ENCODE assay signal across 14 cellular contexts in genomic region chr6:83518946-83519489, GRCh38. TPM values are rescaled to one million over a fixed set of nuclear protein-coding genes. Genes with fewer than 3 reads are reported as not detected.
A peak's percentile ranks its signal among the peaks of the same experiment; 100 is the strongest.
DNase-seq lines count a peak whose midpoint lies in the region; ATAC-seq and TF ChIP-seq lines count a peak whose summit lies in the region.
"Had no signal": no experiment of that assay in that cellular context is flagged by ENCODE, and none has a peak within 500 bp of the region (broad histone marks: within the 10 kb centered on the region; RNA-seq: fewer than 3 reads in every experiment).

No MANE protein-coding gene starts in this region.

- no peak overlapping the region for H3K4me3 ChIP-seq in GM23338
- H3K4me3 ChIP-seq in RWPE2 (ENCODE audit: severe bottlenecking): no peak overlapping the region
- H3K4me3 ChIP-seq in foreskin fibroblast (ENCODE audit: low read depth in 1 of 2, low read length in 2 of 2): no peak overlapping the region

- H3F3A ChIP-seq in GM23338 (replicated peaks; ENCODE audit: low read depth): no peaks in the 10 kb centered on the region

- H3K36me3 ChIP-seq in GM23338 (ENCODE audit: insufficient read depth): no peaks in the 10 kb centered on the region
- H3K36me3 ChIP-seq in RWPE2 (ENCODE audit: low read depth): no peaks in the 10 kb centered on the region

- TF ChIP-seq CTCF in GM23338 (conservative IDR thresholded peaks at IDR 0.05; ENCODE audit: low read depth in 2 of 2) (peak; percentile 47 to 59), RWPE2 (IDR thresholded peaks at IDR 0.05; ENCODE audit: poor library complexity, severe bottlenecking) (peak; percentile 43), foreskin fibroblast (IDR thresholded peaks at IDR 0.05; ENCODE audit: low read depth, low read length) (peak; percentile 37)

- H3K36me3 Mint-ChIP-seq in GM23338 (ENCODE audit: low read depth): no peaks in the 10 kb centered on the region; the same call in 2 of the 3 replicates

- H3K9me3 Mint-ChIP-seq in GM23338: no peaks in the 10 kb centered on the region
- H3K9me3 Mint-ChIP-seq: activated T-cell treated with anti-CD3 and anti-CD28 coated beads, Interleukin-2, amount 50 U/mL, for 4 hours; T-helper 1 cell treated with Interleukin-12 subunit alpha and Interleukin-12 subunit beta and Interleukin-4 antibody, amounts not matched to agents 30 μg/mL and 1 μg/mL, for 36 hours had no signal

- H3K4me2 ChIP-seq in GM23338: no peak overlapping the region

- H3K9me2 ChIP-seq in GM23338 (ENCODE audit: insufficient read depth): no peaks in the 10 kb centered on the region

- H3K4me1 ChIP-seq in GM23338 (ENCODE audit: insufficient read depth): peaks cover 11% of the 10 kb centered on the region
- no peaks in the 10 kb centered on the region for H3K4me1 ChIP-seq in RWPE2 (ENCODE audit: insufficient read depth, poor library complexity, severe bottlenecking)

- peaks cover 5% of the 10 kb centered on the region for H3K27me3 Mint-ChIP-seq in GM23338 (ENCODE audit: insufficient read depth, low read depth, poor library complexity)

- DNase-seq in AG08396 (ENCODE audit: low spot score) (peak; percentile 35), GM23338 (ENCODE audit: low spot score) (peak; percentile 23), RWPE2 (ENCODE audit: low spot score) (no peak), foreskin fibroblast (peak; percentile 55 to 76), NCI-H345 (lab: John Stamatoyannopoulos, UW) (no peak)
- DNase-seq in stimulated activated naive CD8-positive, alpha-beta T cell treated with anti-CD3 and anti-CD28 coated beads, Interleukin-15, Interleukin-2, amounts not matched to agents 100 U/mL and 50 U/mL, for 24 hours: no peak
- no peak for DNase-seq in NK-92 treated with Interleukin-12 subunit alpha and Interleukin-12 subunit beta, amount 100 ng/mL, for 24 hours (lab: John Stamatoyannopoulos, UW)
- DNase-seq: activated T-cell treated with anti-CD3 and anti-CD28 coated beads, Interleukin-2, amount 50 U/mL, for 4 hours; DMS79; left cardiac atrium; NCI-H2029 treated with DMSO at 0.1 percent for 48 hours; stimulated activated naive CD4-positive, alpha-beta T cell had no signal

- no peak overlapping the region for H2AFZ ChIP-seq in GM23338

- H3K9me3 ChIP-seq in RWPE2 (ENCODE audit: severe bottlenecking): no peaks in the 10 kb centered on the region

- no peaks in the 10 kb centered on the region for H3K79me2 ChIP-seq in GM23338 (replicated peaks; ENCODE audit: insufficient read depth)

- no peaks in the 10 kb centered on the region for H4K20me1 ChIP-seq in GM23338 (replicated peaks; ENCODE audit: insufficient read depth)

- H3K4me3 Mint-ChIP-seq in GM23338: no peak overlapping the region
- H3K4me3 Mint-ChIP-seq: activated T-cell treated with anti-CD3 and anti-CD28 coated beads, Interleukin-2, amount 50 U/mL, for 4 hours; T-helper 1 cell treated with Interleukin-12 subunit alpha and Interleukin-12 subunit beta and Interleukin-4 antibody, amounts not matched to agents 30 μg/mL and 1 μg/mL, for 36 hours had no signal

- no peak overlapping the region; the same call in 1 of the 2 replicates for H3K27ac Mint-ChIP-seq in GM23338
- H3K27ac Mint-ChIP-seq: T-helper 1 cell treated with Interleukin-12 subunit alpha and Interleukin-12 subunit beta and Interleukin-4 antibody, amounts not matched to agents 30 μg/mL and 1 μg/mL, for 36 hours had no signal

- ATAC-seq in GM23338: no peak
- ATAC-seq in RWPE2 (ENCODE audit: low read depth): no peak
- no peak for ATAC-seq in stimulated activated naive CD8-positive, alpha-beta T cell treated with anti-CD3 and anti-CD28 coated beads, Interleukin-15, Interleukin-2, amounts not matched to agents 100 U/mL and 50 U/mL, for 24 hours
- ATAC-seq in GM18520 (IDR thresholded peaks at IDR 0.05; ENCODE audit: unreplicated experiment): no peak
- ATAC-seq: activated T-cell treated with anti-CD3 and anti-CD28 coated beads, Interleukin-2, amount 50 U/mL, for 4 hours had no signal

- H3K27me3 ChIP-seq in GM23338 (ENCODE audit: insufficient read depth) (peaks cover 1% of the 10 kb centered on the region; the same call in 1 of the 2 replicates), RWPE2 (ENCODE audit: insufficient read depth, poor library complexity, severe bottlenecking) (no peaks in the 10 kb centered on the region)

- H3K27ac ChIP-seq in GM23338 (ENCODE audit: low read depth): no peak overlapping the region
- H3K27ac ChIP-seq in RWPE2 (ENCODE audit: poor library complexity, severe bottlenecking): no peak overlapping the region

- H3K4me1 Mint-ChIP-seq in GM23338: peaks cover 19% of the 10 kb centered on the region

TF ChIP-seq in GM23338, 12 proteins besides CTCF, POLR2A, EP300 and RAD21 (continues in another document):
- no peak for TF ChIP-seq EZH2 (IDR thresholded peaks at IDR 0.05; ENCODE audit: low read depth, unreplicated experiment)
- no peak for TF ChIP-seq NANOG (IDR thresholded peaks at IDR 0.05; ENCODE audit: borderline replicate concordance)
- no peak for TF ChIP-seq CREB1 (CRISPR knock-in tag; IDR thresholded peaks at IDR 0.05; ENCODE audit: low read depth)
- TF ChIP-seq REST (IDR thresholded peaks at IDR 0.05; ENCODE audit: unreplicated experiment): no peak
- TF ChIP-seq ZNF331 (CRISPR knock-in tag; IDR thresholded peaks at IDR 0.05; ENCODE audit: low read depth): no peak
- no peak for TF ChIP-seq ZNF114 (CRISPR knock-in tag; IDR thresholded peaks at IDR 0.05)
- no peak for TF ChIP-seq JUNB (IDR thresholded peaks at IDR 0.05; ENCODE audit: unreplicated experiment)
- no peak for TF ChIP-seq ETS1 (IDR thresholded peaks at IDR 0.05)
- no peak for TF ChIP-seq EZH2phosphoT487 (IDR thresholded peaks at IDR 0.05; ENCODE audit: unreplicated experiment)
- TF ChIP-seq STAT1 (IDR thresholded peaks at IDR 0.05; ENCODE audit: unreplicated experiment): no peak

RNA-seq across cellular contexts. Expression of gene PRSS35, which starts 6.7 kb away (rescaled TPM):
- 1.2 and 2.1 TPM in 2 replicates for total RNA-seq in GM23338 (2014; rRNA removed; shearing (Covaris generic))
- 1.7 TPM in 2 replicates for polyA plus RNA-seq in GM23338 (2016; fragmentation: Nextera tagmentation; extraction: Ambion mirVana)
- total RNA-seq: activated T-cell treated with anti-CD3 and anti-CD28 coated beads, Interleukin-2, amount 50 U/mL, for 4 hours had no signal

Comparison
In these comparisons a context has a peak if more than half of its experiments do, and no peak if none do; other contexts are left out.
1. DNase-seq: peak in AG08396 (single experiment), GM23338 (single experiment) and foreskin fibroblast (2 of 2); none in RWPE2 (single experiment), stimulated activated naive CD8-positive, alpha-beta T cell treated with anti-CD3 and anti-CD28 coated beads, Interleukin-15, Interleukin-2, amounts not matched to agents 100 U/mL and 50 U/mL, for 24 hours (single experiment), NK-92 treated with Interleukin-12 subunit alpha and Interleukin-12 subunit beta, amount 100 ng/mL, for 24 hours (single experiment) and NCI-H345 (single experiment).
2. Peak in every context shown above with its lines, with median percentiles within 50 percentile points of each other: CTCF ChIP-seq.